7 cellular contexts compared by ENCODE assay signal in genomic region chr19:36054119-36054732, GRCh38. TPM values are rescaled to one million over a fixed set of nuclear protein-coding genes. Genes with fewer than 3 reads are reported as not detected.
DNase-seq lines count a peak whose midpoint lies in the region; ATAC-seq, FAIRE-seq and TF ChIP-seq lines count a peak whose summit lies in the region.

THAP8 (minus strand) TSS chr19:36054285; CDS start chr19:36054217, 68 bp downstream.

- H3K4me1 ChIP-seq in astrocyte (ENCODE audit: insufficient read depth, low read length) (peaks cover 3% of the 10 kb centered on the region), rectal smooth muscle tissue (ENCODE audit: control insufficient read depth, insufficient read depth, low read length) (no peaks in the 10 kb centered on the region)

- peak within 1 kb of the TSS; percentile 85 for H2AFZ ChIP-seq in astrocyte (ENCODE audit: low read depth, low read length)

- H3K9ac ChIP-seq in astrocyte (ENCODE audit: low read length) = peak within 1 kb of the TSS; percentile 83
- H3K9ac ChIP-seq in rectal smooth muscle tissue (ENCODE audit: low read length) = peak within 1 kb of the TSS; percentile 61

- H3K4me3 Mint-ChIP-seq in T-helper 2 cell treated with Interferon-gamma antibody and Interleukin-4, amounts not matched to agents 5 μg/mL and 100 μg/mL, for 36 hours = peak within 1 kb of the TSS; percentile 94
- H3K4me3 Mint-ChIP-seq in astrocyte (ENCODE audit: unreplicated experiment) = peak within 1 kb of the TSS; percentile 94

- no peaks in the 10 kb centered on the region for H4K20me1 ChIP-seq in astrocyte (ENCODE audit: insufficient read depth, low read length)

- H3K27me3 Mint-ChIP-seq in T-helper 2 cell treated with Interferon-gamma antibody and Interleukin-4, amounts not matched to agents 5 μg/mL and 100 μg/mL, for 36 hours (ENCODE audit: low read depth) = no peaks in the 10 kb centered on the region
- no peaks in the 10 kb centered on the region for H3K27me3 Mint-ChIP-seq in astrocyte (ENCODE audit: low read depth, unreplicated experiment)

- peak; percentile 70 for ATAC-seq in GM18499 (IDR thresholded peaks at IDR 0.05; ENCODE audit: insufficient read depth, unreplicated experiment)
- peak; percentile 67 for ATAC-seq in HG02943 (IDR thresholded peaks at IDR 0.05; ENCODE audit: low read depth, unreplicated experiment)

- H3K36me3 Mint-ChIP-seq in T-helper 2 cell treated with Interferon-gamma antibody and Interleukin-4, amounts not matched to agents 5 μg/mL and 100 μg/mL, for 36 hours (ENCODE audit: low read depth) = peaks cover 13% of the 10 kb centered on the region
- peaks cover 2% of the 10 kb centered on the region for H3K36me3 Mint-ChIP-seq in astrocyte (ENCODE audit: low read depth, unreplicated experiment)

- H3K4me1 Mint-ChIP-seq in T-helper 2 cell treated with Interferon-gamma antibody and Interleukin-4, amounts not matched to agents 5 μg/mL and 100 μg/mL, for 36 hours (ENCODE audit: low read depth) = peaks cover 28% of the 10 kb centered on the region
- no peaks in the 10 kb centered on the region for H3K4me1 Mint-ChIP-seq in astrocyte (ENCODE audit: low read depth, unreplicated experiment)

- no peaks in the 10 kb centered on the region for H3K27me3 ChIP-seq in astrocyte (ENCODE audit: insufficient read depth, low read length)
- no peaks in the 10 kb centered on the region for H3K27me3 ChIP-seq in rectal smooth muscle tissue (ENCODE audit: control insufficient read depth, insufficient read depth, low read length)

- H3K9me3 Mint-ChIP-seq in T-helper 2 cell treated with Interferon-gamma antibody and Interleukin-4, amounts not matched to agents 5 μg/mL and 100 μg/mL, for 36 hours = no peaks in the 10 kb centered on the region
- H3K9me3 Mint-ChIP-seq in astrocyte (ENCODE audit: unreplicated experiment) = no peaks in the 10 kb centered on the region

- peak; percentile 28 for TF ChIP-seq CTCF in astrocyte (IDR thresholded peaks at IDR 0.05; ENCODE audit: insufficient read depth, low read depth, low read length)

- H3K36me3 ChIP-seq in astrocyte (ENCODE audit: insufficient read depth, low read length) = no peaks in the 10 kb centered on the region
- no peaks in the 10 kb centered on the region for H3K36me3 ChIP-seq in rectal smooth muscle tissue (ENCODE audit: control insufficient read depth, insufficient read depth, low read length)

- peaks cover 27% of the 10 kb centered on the region for H3K79me2 ChIP-seq in astrocyte (ENCODE audit: insufficient read depth, low read length)

- FAIRE-seq in astrocyte (lab: Jason Lieb, UNC) = peak; percentile 5

- H3K9me3 ChIP-seq in astrocyte (ENCODE audit: insufficient read depth, low read depth, low read length) = no peaks in the 10 kb centered on the region

- H3K27ac Mint-ChIP-seq in T-helper 2 cell treated with Interferon-gamma antibody and Interleukin-4, amounts not matched to agents 5 μg/mL and 100 μg/mL, for 36 hours = peak within 1 kb of the TSS; percentile 96
- peak within 1 kb of the TSS; percentile 83 for H3K27ac Mint-ChIP-seq in astrocyte (ENCODE audit: unreplicated experiment)

- DNase-seq in NCI-H187 (lab: John Stamatoyannopoulos, UW) (peak; percentile 99 to 100), astrocyte (ENCODE audit: low read depth) (peak; percentile 96), hepatic stellate cell (ENCODE audit: low spot score) (peak; percentile 100)
- DNase-seq in T-helper 2 cell treated with Interferon-gamma antibody and Interleukin-4, amounts not matched to agents 5 μg/mL and 100 μg/mL, for 36 hours (ENCODE audit: low spot score) = peak; percentile 99

- H3K27ac ChIP-seq in astrocyte (ENCODE audit: low read depth, low read length) (peak within 1 kb of the TSS; percentile 89), rectal smooth muscle tissue (ENCODE audit: low read depth, low read length) (peak within 1 kb of the TSS; percentile 93)

- H3K4me2 ChIP-seq in astrocyte (ENCODE audit: low read length) = peak within 1 kb of the TSS; percentile 98

- H3K4me3 ChIP-seq in astrocyte (ENCODE audit: insufficient read depth, low read depth, low read length) (peak within 1 kb of the TSS; percentile 84), rectal smooth muscle tissue (ENCODE audit: low read length) (peak within 1 kb of the TSS; percentile 94)

RNA-seq across cellular contexts. Expression of gene THAP8, which starts in this region (rescaled TPM):
- total RNA-seq in astrocyte = 5.0 and 6.0 TPM in 2 replicates

Comparison
In these comparisons a context has a peak if more than half of its experiments do, and no peak if none do; other contexts are left out.
1. Peak in every context shown above with its lines: DNase-seq, ATAC-seq, H3K4me3 ChIP-seq and H3K27ac ChIP-seq.